ENCODE assay signal across 1 cellular context in genomic region chr17:83083368-83084201, GRCh38.
TF ChIP-seq lines count a peak whose summit lies in the region.

No MANE protein-coding gene starts in this region.

TF ChIP-seq in endothelial cell of umbilical vein, 7 proteins besides CTCF, POLR2A, EP300 and RAD21:
- TF ChIP-seq POLR2AphosphoS5 (IDR thresholded peaks at IDR 0.05; ENCODE audit: insufficient read depth, low read depth, low read length): no peak
- TF ChIP-seq GATA2 (IDR thresholded peaks at IDR 0.05; ENCODE audit: insufficient read depth, insufficient read length, low read depth, low read length): no peak
- no peak for TF ChIP-seq MAX (IDR thresholded peaks at IDR 0.05; ENCODE audit: insufficient read depth, insufficient read length)
- no peak for TF ChIP-seq EZH2 (IDR thresholded peaks at IDR 0.05; ENCODE audit: borderline replicate concordance, low read depth, low read length, severe bottlenecking)
- no peak for TF ChIP-seq MYC (IDR thresholded peaks at IDR 0.05; ENCODE audit: low read depth, low read length)
- peak; percentile 68 for TF ChIP-seq FOS (IDR thresholded peaks at IDR 0.05; ENCODE audit: borderline replicate concordance, insufficient read depth, low read length)
- TF ChIP-seq JUN (IDR thresholded peaks at IDR 0.05; ENCODE audit: borderline replicate concordance, insufficient read depth, insufficient read length, low read depth): peak; percentile 19
